ENCODE assay signal across 14 cellular contexts in genomic region chr4:48570646-48571220, GRCh38.
A peak's percentile ranks its signal among the peaks of the same experiment; 100 is the strongest.
DNase-seq lines count a peak whose midpoint lies in the region; ATAC-seq and TF ChIP-seq lines count a peak whose summit lies in the region.
"Had no signal": no experiment of that assay in that cellular context is flagged by ENCODE, and none has a peak within 500 bp of the region (broad histone marks: within the 10 kb centered on the region; RNA-seq: fewer than 3 reads in every experiment).

No MANE protein-coding gene starts in this region.

- no peak for DNase-seq in activated CD8-positive, alpha-beta memory T cell treated with anti-CD3 and anti-CD28 coated beads, Interleukin-2, amount 10 ng/mL, durations not matched to agents 7 days and 5 days
- no peak for DNase-seq in activated CD8-positive, alpha-beta memory T cell treated with anti-CD3 and anti-CD28 coated beads for 24 hours
- no peak for DNase-seq in SK-N-SH
- DNase-seq in fibroblast of mammary gland (ENCODE audit: low read depth): peak; percentile 77
- DNase-seq in stimulated activated effector memory CD8-positive, alpha-beta T cell treated with anti-CD3 and anti-CD28 coated beads, Interleukin-12 subunit alpha, Interleukin-12 subunit beta, amount 100 ng/mL, for 72 hours (ENCODE audit: low spot score in 2 of 2): no peak
- no peak for DNase-seq in ascending aorta (ENCODE audit: low spot score in 2 of 2)
- DNase-seq in GM20000 (ENCODE audit: low spot score): no peak
- no peak for DNase-seq in NCI-H1105 (lab: John Stamatoyannopoulos, UW)
- DNase-seq: DMS 273 treated with DMSO at 0.1 percent for 48 hours, NCI-H1048, occipital lobe had no signal

- no peak for TF ChIP-seq RAD21 in SK-N-SH (IDR thresholded peaks at IDR 0.05; ENCODE audit: low read length)

- H3K9me3 ChIP-seq in SK-N-SH: no peaks in the 10 kb centered on the region
- H3K9me3 ChIP-seq in ascending aorta: no peaks in the 10 kb centered on the region
- H3K9me3 ChIP-seq: A549, esophagus muscularis mucosa had no signal

- POLR2A ChIA-PET in SK-N-SH (lab: Yijun Ruan, JAX): no interaction called here

- TF ChIP-seq CTCF in SK-N-SH (IDR thresholded peaks at IDR 0.05): no peak
- TF ChIP-seq CTCF in fibroblast of mammary gland (conservative IDR thresholded peaks at IDR 0.05; ENCODE audit: control insufficient read depth, insufficient read depth, low read depth, low read length): no peak
- no peak for TF ChIP-seq CTCF in ascending aorta (IDR thresholded peaks at IDR 0.05)
- no peak for TF ChIP-seq CTCF in GM20000 (IDR thresholded peaks at IDR 0.05; ENCODE audit: extremely low read depth, missing control alignments)

- H3K4me3 ChIP-seq in SK-N-SH (ENCODE audit: low read depth in 2 of 2, low read length in 1 of 2) (no peak overlapping the region), fibroblast of mammary gland (ENCODE audit: control insufficient read depth, low read depth, low read length) (no peak overlapping the region), ascending aorta (no peak overlapping the region)
- H3K4me3 ChIP-seq: A549, esophagus muscularis mucosa had no signal

- H3K27me3 Mint-ChIP-seq in activated CD8-positive, alpha-beta memory T cell treated with anti-CD3 and anti-CD28 coated beads, Interleukin-2, amount 10 ng/mL, durations not matched to agents 7 days and 5 days: no peaks in the 10 kb centered on the region
- H3K27me3 Mint-ChIP-seq: activated naive CD4-positive, alpha-beta T cell treated with anti-CD3 and anti-CD28 coated beads, Interleukin-2, amount 50 U/mL, for 24 hours had no signal

- no peak overlapping the region for H3K4me2 ChIP-seq in SK-N-SH
- H3K4me2 ChIP-seq: A549 had no signal

- H3K4me1 ChIP-seq in SK-N-SH (ENCODE audit: control insufficient read depth in 1 of 2, insufficient read depth in 2 of 2, low read depth in 1 of 2, low read length in 1 of 2): peaks cover 0 to 4% of the 10 kb centered on the region in 2 experiments; a peak in 1 of 4 replicates
- H3K4me1 ChIP-seq in ascending aorta: no peaks in the 10 kb centered on the region
- H3K4me1 ChIP-seq: A549, esophagus muscularis mucosa had no signal

- H3K9me3 Mint-ChIP-seq in activated CD8-positive, alpha-beta memory T cell treated with anti-CD3 and anti-CD28 coated beads, Interleukin-2, amount 10 ng/mL, durations not matched to agents 7 days and 5 days (ENCODE audit: low read depth): no peaks in the 10 kb centered on the region
- no peaks in the 10 kb centered on the region for H3K9me3 Mint-ChIP-seq in stimulated activated effector memory CD8-positive, alpha-beta T cell treated with anti-CD3 and anti-CD28 coated beads, Interleukin-12 subunit alpha, Interleukin-12 subunit beta, amount 100 ng/mL, for 72 hours
- H3K9me3 Mint-ChIP-seq: activated naive CD4-positive, alpha-beta T cell treated with anti-CD3 and anti-CD28 coated beads, Interleukin-2, amount 50 U/mL, for 24 hours had no signal

- H3K9me2 ChIP-seq in SK-N-SH: no peaks in the 10 kb centered on the region

- H3K4me3 Mint-ChIP-seq in activated CD8-positive, alpha-beta memory T cell treated with anti-CD3 and anti-CD28 coated beads, Interleukin-2, amount 10 ng/mL, durations not matched to agents 7 days and 5 days: no peak overlapping the region
- no peak overlapping the region for H3K4me3 Mint-ChIP-seq in stimulated activated effector memory CD8-positive, alpha-beta T cell treated with anti-CD3 and anti-CD28 coated beads, Interleukin-12 subunit alpha, Interleukin-12 subunit beta, amount 100 ng/mL, for 72 hours
- H3K4me3 Mint-ChIP-seq: activated naive CD4-positive, alpha-beta T cell treated with anti-CD3 and anti-CD28 coated beads, Interleukin-2, amount 50 U/mL, for 24 hours had no signal

- TF ChIP-seq EP300 in SK-N-SH (IDR thresholded peaks at IDR 0.05; ENCODE audit: borderline replicate concordance in 1 of 2, low read depth in 1 of 2, low read length in 1 of 2): no peak

- 94% methylated on average over 9 of the region's 9 CpGs for WGBS in SK-N-SH (ENCODE audit: low lambda C conversion rate)

- H3F3A ChIP-seq in SK-N-SH (replicated peaks; ENCODE audit: insufficient read depth): peaks cover 9% of the 10 kb centered on the region

- H3K27ac Mint-ChIP-seq in activated CD8-positive, alpha-beta memory T cell treated with anti-CD3 and anti-CD28 coated beads, Interleukin-2, amount 10 ng/mL, durations not matched to agents 7 days and 5 days: no peak overlapping the region
- H3K27ac Mint-ChIP-seq in stimulated activated effector memory CD8-positive, alpha-beta T cell treated with anti-CD3 and anti-CD28 coated beads, Interleukin-12 subunit alpha, Interleukin-12 subunit beta, amount 100 ng/mL, for 72 hours: no peak overlapping the region
- H3K27ac Mint-ChIP-seq: activated naive CD4-positive, alpha-beta T cell treated with anti-CD3 and anti-CD28 coated beads, Interleukin-2, amount 50 U/mL, for 24 hours had no signal

- H3K4me1 Mint-ChIP-seq in activated CD8-positive, alpha-beta memory T cell treated with anti-CD3 and anti-CD28 coated beads, Interleukin-2, amount 10 ng/mL, durations not matched to agents 7 days and 5 days: no peaks in the 10 kb centered on the region
- H3K4me1 Mint-ChIP-seq in stimulated activated effector memory CD8-positive, alpha-beta T cell treated with anti-CD3 and anti-CD28 coated beads, Interleukin-12 subunit alpha, Interleukin-12 subunit beta, amount 100 ng/mL, for 72 hours: no peaks in the 10 kb centered on the region
- H3K4me1 Mint-ChIP-seq: activated naive CD4-positive, alpha-beta T cell treated with anti-CD3 and anti-CD28 coated beads, Interleukin-2, amount 50 U/mL, for 24 hours had no signal

- no peaks in the 10 kb centered on the region for H3K27me3 ChIP-seq in SK-N-SH (ENCODE audit: insufficient read depth)
- H3K27me3 ChIP-seq in ascending aorta: no peaks in the 10 kb centered on the region
- H3K27me3 ChIP-seq: esophagus muscularis mucosa had no signal

- no peaks in the 10 kb centered on the region for H4K20me1 ChIP-seq in SK-N-SH (ENCODE audit: insufficient read depth)

- no peak overlapping the region for H3K9ac ChIP-seq in SK-N-SH

- H3K36me3 Mint-ChIP-seq in activated CD8-positive, alpha-beta memory T cell treated with anti-CD3 and anti-CD28 coated beads, Interleukin-2, amount 10 ng/mL, durations not matched to agents 7 days and 5 days: peaks cover 21% of the 10 kb centered on the region
- H3K36me3 Mint-ChIP-seq in stimulated activated effector memory CD8-positive, alpha-beta T cell treated with anti-CD3 and anti-CD28 coated beads, Interleukin-12 subunit alpha, Interleukin-12 subunit beta, amount 100 ng/mL, for 72 hours: peaks cover 100% of the 10 kb centered on the region

- CTCF ChIA-PET in activated CD8-positive, alpha-beta memory T cell treated with anti-CD3 and anti-CD28 coated beads, Interleukin-2, amount 10 ng/mL, durations not matched to agents 7 days and 5 days (lab: Charles Lee): interaction anchor here (0.6 to 1.2 kb wide), 4 partner anchors 8 to 392 kb away, joined by 3 read pairs; no protein-coding TSS in a partner anchor
- CTCF ChIA-PET in SK-N-SH (lab: Yijun Ruan, JAX): interaction anchor here (0.6 to 2.6 kb wide), 5 partner anchors 9 to 393 kb away, joined by 3 to 7 read pairs (median 3); no protein-coding TSS in a partner anchor

- intact Hi-C loops in ascending aorta (cut with DNase I): no loop called here

- no peak overlapping the region for H2AFZ ChIP-seq in SK-N-SH (ENCODE audit: low read depth)

- H3K27ac ChIP-seq in SK-N-SH (ENCODE audit: low read depth in 2 of 2, low read length in 1 of 2): peak overlapping the region in 1 of 2 experiments; percentile 15; a peak in 1 of 4 replicates
- H3K27ac ChIP-seq in ascending aorta: no peak overlapping the region
- H3K27ac ChIP-seq: A549, esophagus muscularis mucosa had no signal

- H3K36me3 ChIP-seq in SK-N-SH (replicated peaks in 1 of 2; ENCODE audit: control insufficient read depth in 1 of 2, insufficient read depth in 2 of 2, low read length in 1 of 2): peaks cover 60 to 72% of the 10 kb centered on the region in 2 experiments
- H3K36me3 ChIP-seq in ascending aorta: peaks cover 46 to 89% of the 10 kb centered on the region in 2 donors

- ATAC-seq in activated CD8-positive, alpha-beta memory T cell treated with anti-CD3 and anti-CD28 coated beads, Interleukin-2, amount 10 ng/mL, durations not matched to agents 7 days and 5 days: peak; percentile 30
- peak; percentile 68 for ATAC-seq in stimulated activated effector memory CD8-positive, alpha-beta T cell treated with anti-CD3 and anti-CD28 coated beads, Interleukin-12 subunit alpha, Interleukin-12 subunit beta, amount 100 ng/mL, for 72 hours
- ATAC-seq: A549 had no signal

- H3K79me2 ChIP-seq in SK-N-SH (ENCODE audit: insufficient read depth): no peaks in the 10 kb centered on the region

TF ChIP-seq in SK-N-SH, 30 proteins besides CTCF, POLR2A, EP300 and RAD21:
- TF ChIP-seq USF1 (IDR thresholded peaks at IDR 0.05; ENCODE audit: borderline replicate concordance, low read depth) (peak; percentile 39; the same call in 1 of the 2 replicates), TCF12 (IDR thresholded peaks at IDR 0.05) (no peak), FOSL2 (IDR thresholded peaks at IDR 0.05; ENCODE audit: borderline replicate concordance, low read depth) (0 out of 2 replicates have a peak, but pooled peaks have one; percentile 12)
